Comparison of ENCODE assay signal across 27 cellular contexts in the genomic region with DNA sequence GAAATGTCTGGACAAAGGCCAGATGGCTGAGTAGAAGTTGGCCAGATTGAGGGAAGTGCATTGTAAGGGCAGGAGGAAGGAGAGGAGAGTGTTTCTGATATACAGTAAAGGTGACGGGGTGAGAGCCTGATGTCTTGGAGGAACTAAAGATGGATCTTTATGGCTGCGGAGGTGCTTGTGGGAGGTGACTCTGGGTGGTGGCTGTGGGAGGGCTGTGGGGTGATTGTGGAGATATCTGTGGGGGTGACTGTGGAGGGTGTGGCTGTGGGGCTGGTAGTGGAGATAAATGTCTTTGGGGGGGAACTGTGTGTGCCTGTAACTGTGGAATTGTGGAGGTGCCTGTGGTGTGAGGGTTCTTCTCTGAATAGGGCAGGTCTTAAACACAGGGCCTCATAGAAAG.
"Had no signal": no experiment of that assay in that cellular context is flagged by ENCODE, and none has a peak within 500 bp of the region (broad histone marks: within the 10 kb centered on the region; RNA-seq: fewer than 3 reads in every experiment).

No MANE protein-coding gene starts in this region.

- H3K27ac Mint-ChIP-seq: activated naive CD4-positive, alpha-beta T cell treated with anti-CD3 and anti-CD28 coated beads, Interleukin-2, amount 10 ng/mL, durations not matched to agents 7 days and 5 days; activated naive CD8-positive, alpha-beta T cell treated with anti-CD3 and anti-CD28 coated beads, Interleukin-2, amount 50 U/mL, for 24 hours; activated T-cell treated with anti-CD3 and anti-CD28 coated beads, Interleukin-2, amount 50 U/mL, for 24 hours; natural killer cell; stimulated activated naive CD8-positive, alpha-beta T cell treated with anti-CD3 and anti-CD28 coated beads, Interleukin-15, Interleukin-2, amounts not matched to agents 100 ng/mL and 50 ng/mL, for 24 hours; T-helper 17 cell had no signal

- H3K4me1 Mint-ChIP-seq: activated naive CD4-positive, alpha-beta T cell treated with anti-CD3 and anti-CD28 coated beads, Interleukin-2, amount 10 ng/mL, durations not matched to agents 7 days and 5 days; activated naive CD8-positive, alpha-beta T cell treated with anti-CD3 and anti-CD28 coated beads, Interleukin-2, amount 50 U/mL, for 24 hours; natural killer cell; T-helper 17 cell had no signal

- H3K36me3 Mint-ChIP-seq: activated naive CD4-positive, alpha-beta T cell treated with anti-CD3 and anti-CD28 coated beads, Interleukin-2, amount 10 ng/mL, durations not matched to agents 7 days and 5 days; natural killer cell had no signal

- H3K9me3 Mint-ChIP-seq: activated naive CD4-positive, alpha-beta T cell treated with anti-CD3 and anti-CD28 coated beads, Interleukin-2, amount 10 ng/mL, durations not matched to agents 7 days and 5 days; activated naive CD8-positive, alpha-beta T cell treated with anti-CD3 and anti-CD28 coated beads, Interleukin-2, amount 50 U/mL, for 24 hours; activated T-cell treated with anti-CD3 and anti-CD28 coated beads, Interleukin-2, amount 50 U/mL, for 24 hours; natural killer cell; stimulated activated naive CD8-positive, alpha-beta T cell treated with anti-CD3 and anti-CD28 coated beads, Interleukin-15, Interleukin-2, amounts not matched to agents 100 ng/mL and 50 ng/mL, for 24 hours had no signal

- H3K4me3 ChIP-seq: breast epithelium, colonic mucosa, gastroesophageal sphincter, lung, right lobe of liver, thoracic aorta had no signal

- H3K36me3 ChIP-seq: breast epithelium, colonic mucosa, gastroesophageal sphincter, right lobe of liver, thoracic aorta had no signal

- H3K4me3 Mint-ChIP-seq: activated naive CD4-positive, alpha-beta T cell treated with anti-CD3 and anti-CD28 coated beads, Interleukin-2, amount 10 ng/mL, durations not matched to agents 7 days and 5 days; activated naive CD8-positive, alpha-beta T cell treated with anti-CD3 and anti-CD28 coated beads, Interleukin-2, amount 50 U/mL, for 24 hours; activated T-cell treated with anti-CD3 and anti-CD28 coated beads, Interleukin-2, amount 50 U/mL, for 24 hours; natural killer cell; stimulated activated naive CD8-positive, alpha-beta T cell treated with anti-CD3 and anti-CD28 coated beads, Interleukin-15, Interleukin-2, amounts not matched to agents 100 ng/mL and 50 ng/mL, for 24 hours; T-helper 17 cell had no signal

- H3K27me3 ChIP-seq: breast epithelium, colonic mucosa, gastroesophageal sphincter, right lobe of liver had no signal

- ATAC-seq: activated naive CD8-positive, alpha-beta T cell treated with anti-CD3 and anti-CD28 coated beads, Interleukin-2, amount 50 U/mL, for 24 hours; gastroesophageal sphincter; left lobe of liver; natural killer cell; right lobe of liver; SK-N-SH treated with all-trans-retinoic acid at 6 μM for 48 hours; T-helper 17 cell had no signal

- H3K4me1 ChIP-seq: breast epithelium, colonic mucosa, gastroesophageal sphincter, right lobe of liver had no signal

- DNase-seq: activated CD4-positive, alpha-beta T cell treated with anti-CD3 and anti-CD28 coated beads for 4 hours; activated CD4-positive, alpha-beta T cell treated with anti-CD3 and anti-CD28 coated beads, Interleukin-2, amount 50 U/mL, for 48 hours; activated CD4-positive, CD25-positive, alpha-beta regulatory T cell; activated CD8-positive, alpha-beta memory T cell treated with anti-CD3 and anti-CD28 coated beads, Interleukin-2, amount 50 U/mL, for 48 hours; activated gamma-delta T cell; activated naive CD4-positive, alpha-beta T cell treated with anti-CD3 and anti-CD28 coated beads, Interleukin-2, amount 10 ng/mL, durations not matched to agents 7 days and 5 days; activated naive CD8-positive, alpha-beta T cell treated with anti-CD3 and anti-CD28 coated beads, Interleukin-2, amount 50 U/mL, for 24 hours; activated T-cell treated with anti-CD3 and anti-CD28 coated beads, Interleukin-2, amount 50 U/mL, for 24 hours; amygdala; colonic mucosa; effector CD8-positive, alpha-beta T cell; hippocampal formation; mesendoderm; natural killer cell; right lobe of liver; stimulated activated CD4-positive, alpha-beta T cell treated with anti-CD3 and anti-CD28 coated beads, Interleukin-12 subunit alpha, Interleukin-12 subunit beta, amount 100 ng/mL, for 4 hours; stimulated activated CD4-positive, alpha-beta T cell treated with anti-CD3 and anti-CD28 coated beads, Interleukin-4, amount 100 ng/mL, for 1 hour; T-helper 17 cell; T1000; trophoblast cell had no signal

- H3K9me3 ChIP-seq: breast epithelium, colonic mucosa, gastroesophageal sphincter, right lobe of liver, thoracic aorta had no signal

- H3K27ac ChIP-seq: breast epithelium, colonic mucosa, gastroesophageal sphincter, right lobe of liver, thoracic aorta had no signal
